23 cellular contexts compared by ENCODE assay signal in the genomic region with DNA sequence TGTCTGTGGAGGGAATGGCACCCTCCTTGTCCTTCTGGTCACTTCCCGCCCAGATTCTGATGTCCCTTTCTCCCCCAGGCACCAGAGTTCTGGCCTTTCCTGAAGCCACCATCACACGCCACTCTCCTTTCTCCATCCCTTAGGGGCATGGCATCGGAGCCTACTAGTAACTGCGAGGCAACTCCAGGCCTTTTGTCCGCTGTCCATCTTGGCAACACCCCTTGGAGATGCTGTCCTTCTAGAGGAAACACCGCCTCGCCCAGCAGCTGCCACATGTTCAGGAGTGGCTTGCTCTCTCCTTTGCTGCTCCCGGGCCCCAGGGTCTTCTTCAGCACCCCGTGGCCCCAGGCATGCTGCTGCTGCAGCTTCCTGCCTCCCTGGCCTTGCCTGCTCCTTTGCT.
"Had no signal": no experiment of that assay in that cellular context is flagged by ENCODE, and none has a peak within 500 bp of the region (broad histone marks: within the 10 kb centered on the region; RNA-seq: fewer than 3 reads in every experiment).

No MANE protein-coding gene starts in this region.

- H2AFZ ChIP-seq: PC-9 had no signal

- H3K4me1 Mint-ChIP-seq: activated CD4-positive, alpha-beta T cell treated with anti-CD3 and anti-CD28 coated beads, Interleukin-2, amount 10 ng/mL, durations not matched to agents 24 days and 14 days; activated CD8-positive, alpha-beta memory T cell treated with anti-CD3 and anti-CD28 coated beads, Interleukin-2, amount 10 ng/mL, durations not matched to agents 7 days and 5 days; activated naive CD4-positive, alpha-beta T cell treated with anti-CD3 and anti-CD28 coated beads, Interleukin-2, amount 50 U/mL, for 24 hours had no signal

- H3K4me1 ChIP-seq: breast epithelium had no signal

- ATAC-seq: activated CD8-positive, alpha-beta memory T cell treated with anti-CD3 and anti-CD28 coated beads, Interleukin-2, amount 10 ng/mL, durations not matched to agents 7 days and 5 days; SK-N-SH treated with all-trans-retinoic acid at 6 μM for 48 hours had no signal

- H3K27ac ChIP-seq: breast epithelium, PC-9 had no signal

- H3K9me3 Mint-ChIP-seq: activated CD4-positive, alpha-beta T cell treated with anti-CD3 and anti-CD28 coated beads, Interleukin-2, amount 10 ng/mL, durations not matched to agents 24 days and 14 days; activated naive CD4-positive, alpha-beta T cell treated with anti-CD3 and anti-CD28 coated beads, Interleukin-2, amount 50 U/mL, for 24 hours; activated T-cell treated with anti-CD3 and anti-CD28 coated beads, Interleukin-2, amount 50 U/mL, for 24 hours; activated T-helper 1 cell treated with anti-CD3 and anti-CD28 coated beads, Interleukin-12 subunit alpha, Interleukin-12 subunit beta, Interleukin-2, Interleukin-4 antibody, amounts not matched to agents 30 ng/mL and 10 ng/mL and 1 ng/mL, durations not matched to agents 14 hours and 24 hours and 36 hours had no signal

- H3K27ac Mint-ChIP-seq: activated CD4-positive, alpha-beta T cell treated with anti-CD3 and anti-CD28 coated beads, Interleukin-2, amount 10 ng/mL, durations not matched to agents 24 days and 14 days; activated CD8-positive, alpha-beta memory T cell treated with anti-CD3 and anti-CD28 coated beads, Interleukin-2, amount 10 ng/mL, durations not matched to agents 7 days and 5 days; activated naive CD4-positive, alpha-beta T cell treated with anti-CD3 and anti-CD28 coated beads, Interleukin-2, amount 50 U/mL, for 24 hours; activated T-cell treated with anti-CD3 and anti-CD28 coated beads, Interleukin-2, amount 50 U/mL, for 24 hours; activated T-helper 1 cell treated with anti-CD3 and anti-CD28 coated beads, Interleukin-12 subunit alpha, Interleukin-12 subunit beta, Interleukin-2, Interleukin-4 antibody, amounts not matched to agents 30 ng/mL and 10 ng/mL and 1 ng/mL, durations not matched to agents 14 hours and 24 hours and 36 hours; T-helper 1 cell treated with Interleukin-12 subunit alpha and Interleukin-12 subunit beta and Interleukin-4 antibody, amounts not matched to agents 30 μg/mL and 1 μg/mL, for 36 hours; WTC11 had no signal

- H3K4me3 ChIP-seq: breast epithelium, MG63, PC-9 had no signal

- H3K36me3 ChIP-seq: breast epithelium, MG63 had no signal

- H3K9me3 ChIP-seq: breast epithelium, MG63 had no signal

- H3K27me3 ChIP-seq: breast epithelium, MG63 had no signal

- H3K4me2 ChIP-seq: PC-9 had no signal

- H3K4me3 Mint-ChIP-seq: activated CD4-positive, alpha-beta T cell treated with anti-CD3 and anti-CD28 coated beads, Interleukin-2, amount 10 ng/mL, durations not matched to agents 24 days and 14 days; activated CD8-positive, alpha-beta memory T cell treated with anti-CD3 and anti-CD28 coated beads, Interleukin-2, amount 10 ng/mL, durations not matched to agents 7 days and 5 days; activated naive CD4-positive, alpha-beta T cell treated with anti-CD3 and anti-CD28 coated beads, Interleukin-2, amount 50 U/mL, for 24 hours; activated T-cell treated with anti-CD3 and anti-CD28 coated beads, Interleukin-2, amount 50 U/mL, for 24 hours; activated T-helper 1 cell treated with anti-CD3 and anti-CD28 coated beads, Interleukin-12 subunit alpha, Interleukin-12 subunit beta, Interleukin-2, Interleukin-4 antibody, amounts not matched to agents 30 ng/mL and 10 ng/mL and 1 ng/mL, durations not matched to agents 14 hours and 24 hours and 36 hours; T-helper 1 cell treated with Interleukin-12 subunit alpha and Interleukin-12 subunit beta and Interleukin-4 antibody, amounts not matched to agents 30 μg/mL and 1 μg/mL, for 36 hours; WTC11 had no signal

- H3K36me3 Mint-ChIP-seq: activated CD8-positive, alpha-beta memory T cell treated with anti-CD3 and anti-CD28 coated beads, Interleukin-2, amount 10 ng/mL, durations not matched to agents 7 days and 5 days; activated naive CD4-positive, alpha-beta T cell treated with anti-CD3 and anti-CD28 coated beads, Interleukin-2, amount 50 U/mL, for 24 hours; WTC11 had no signal

- DNase-seq: activated CD4-positive, alpha-beta T cell treated with anti-CD3 and anti-CD28 coated beads, Interleukin-2, amount 10 ng/mL, durations not matched to agents 24 days and 14 days; activated CD4-positive, alpha-beta T cell treated with anti-CD3 and anti-CD28 coated beads, Interleukin-2, amount 50 U/mL, for 48 hours; activated CD4-positive, CD25-positive, alpha-beta regulatory T cell treated with anti-CD3 and anti-CD28 coated beads, Interleukin-2, amount 50 U/mL, for 72 hours; activated CD8-positive, alpha-beta memory T cell treated with anti-CD3 and anti-CD28 coated beads, Interleukin-2, amount 10 ng/mL, durations not matched to agents 7 days and 5 days; activated effector memory CD4-positive, alpha-beta T cell treated with Interleukin-2 at 50 U/mL for 16 hours; activated naive CD4-positive, alpha-beta T cell; activated T-cell treated with anti-CD3 and anti-CD28 coated beads, Interleukin-2, amount 50 U/mL, for 24 hours; caudate nucleus; MG63; MV-4-11; NCI-H1092 treated with DMSO at 0.1 percent for 48 hours; NCI-H1417 treated with DMSO at 0.1 percent for 48 hours; NCI-H1694 treated with DMSO at 0.1 percent for 48 hours; NCI-H2029 treated with DMSO at 0.1 percent for 48 hours; NCI-H510A treated with DMSO at 0.1 percent for 48 hours; PC-9; SIG-M5 had no signal
